Comparison of ENCODE assay signal across 1 cellular context in the genomic region with DNA sequence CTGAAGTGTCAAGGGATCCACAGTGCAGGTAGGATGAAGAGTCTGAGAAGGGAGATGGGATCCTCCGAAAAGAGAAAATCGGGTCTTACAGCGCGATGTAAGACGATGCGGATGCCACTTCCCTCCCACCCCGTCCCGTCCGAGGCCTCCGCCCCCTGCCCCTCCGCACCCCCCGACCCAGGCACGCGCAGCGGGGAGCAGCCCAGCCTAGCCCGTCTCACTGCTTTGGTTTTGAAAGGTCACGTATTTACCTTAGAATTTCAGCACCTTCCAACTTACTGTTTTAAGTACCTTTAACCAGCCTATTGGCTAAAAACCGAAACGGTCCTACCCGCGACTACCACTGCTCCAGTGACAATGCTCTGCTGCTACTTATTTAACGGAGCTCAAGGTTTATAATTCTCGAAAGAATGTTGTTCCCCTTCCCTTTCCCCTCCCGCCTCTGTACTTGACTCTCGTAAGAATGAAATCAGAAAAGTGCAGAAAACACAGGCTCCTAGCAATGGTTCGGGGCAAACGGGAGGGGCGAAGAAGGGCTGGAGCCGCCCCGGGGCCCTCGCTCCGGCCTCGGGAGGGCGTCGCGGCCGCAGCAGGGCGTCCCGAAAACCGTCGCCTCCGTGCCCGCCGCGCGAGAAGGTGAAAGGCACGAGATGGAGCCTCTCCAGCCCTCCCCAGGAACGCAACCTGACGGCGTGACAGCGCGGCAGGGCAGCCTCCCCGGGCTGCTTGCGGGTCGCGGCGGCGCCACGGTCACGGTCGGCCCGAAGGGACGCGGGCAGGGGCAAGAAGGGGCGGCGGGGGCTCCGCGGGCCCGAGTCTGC.
A peak's percentile ranks its signal among the peaks of the same experiment; 100 is the strongest.
TF ChIP-seq lines count a peak whose summit lies in the region.

No MANE protein-coding gene starts in this region.

TF ChIP-seq in HepG2, 621 proteins besides CTCF, POLR2A, EP300 and RAD21 (continued from another document and continues in another):
- TF ChIP-seq IKZF4 (CRISPR knock-in tag; IDR thresholded peaks at IDR 0.05; ENCODE audit: borderline replicate concordance, low read depth, not compliant biosample characterization) = no peak
- TF ChIP-seq, protein P1, sequence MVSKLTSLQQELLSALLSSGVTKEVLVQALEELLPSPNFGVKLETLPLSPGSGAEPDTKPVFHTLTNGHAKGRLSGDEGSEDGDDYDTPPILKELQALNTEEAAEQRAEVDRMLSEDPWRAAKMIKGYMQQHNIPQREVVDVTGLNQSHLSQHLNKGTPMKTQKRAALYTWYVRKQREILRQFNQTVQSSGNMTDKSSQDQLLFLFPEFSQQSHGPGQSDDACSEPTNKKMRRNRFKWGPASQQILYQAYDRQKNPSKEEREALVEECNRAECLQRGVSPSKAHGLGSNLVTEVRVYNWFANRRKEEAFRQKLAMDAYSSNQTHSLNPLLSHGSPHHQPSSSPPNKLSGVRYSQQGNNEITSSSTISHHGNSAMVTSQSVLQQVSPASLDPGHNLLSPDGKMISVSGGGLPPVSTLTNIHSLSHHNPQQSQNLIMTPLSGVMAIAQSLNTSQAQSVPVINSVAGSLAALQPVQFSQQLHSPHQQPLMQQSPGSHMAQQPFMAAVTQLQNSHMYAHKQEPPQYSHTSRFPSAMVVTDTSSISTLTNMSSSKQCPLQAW (CRISPR knock-in tag; IDR thresholded peaks at IDR 0.05) = no peak
- TF ChIP-seq, protein P2, sequence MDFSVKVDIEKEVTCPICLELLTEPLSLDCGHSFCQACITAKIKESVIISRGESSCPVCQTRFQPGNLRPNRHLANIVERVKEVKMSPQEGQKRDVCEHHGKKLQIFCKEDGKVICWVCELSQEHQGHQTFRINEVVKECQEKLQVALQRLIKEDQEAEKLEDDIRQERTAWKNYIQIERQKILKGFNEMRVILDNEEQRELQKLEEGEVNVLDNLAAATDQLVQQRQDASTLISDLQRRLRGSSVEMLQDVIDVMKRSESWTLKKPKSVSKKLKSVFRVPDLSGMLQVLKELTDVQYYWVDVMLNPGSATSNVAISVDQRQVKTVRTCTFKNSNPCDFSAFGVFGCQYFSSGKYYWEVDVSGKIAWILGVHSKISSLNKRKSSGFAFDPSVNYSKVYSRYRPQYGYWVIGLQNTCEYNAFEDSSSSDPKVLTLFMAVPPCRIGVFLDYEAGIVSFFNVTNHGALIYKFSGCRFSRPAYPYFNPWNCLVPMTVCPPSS (IDR thresholded peaks at IDR 0.05) = no peak
- TF ChIP-seq, protein P3, sequence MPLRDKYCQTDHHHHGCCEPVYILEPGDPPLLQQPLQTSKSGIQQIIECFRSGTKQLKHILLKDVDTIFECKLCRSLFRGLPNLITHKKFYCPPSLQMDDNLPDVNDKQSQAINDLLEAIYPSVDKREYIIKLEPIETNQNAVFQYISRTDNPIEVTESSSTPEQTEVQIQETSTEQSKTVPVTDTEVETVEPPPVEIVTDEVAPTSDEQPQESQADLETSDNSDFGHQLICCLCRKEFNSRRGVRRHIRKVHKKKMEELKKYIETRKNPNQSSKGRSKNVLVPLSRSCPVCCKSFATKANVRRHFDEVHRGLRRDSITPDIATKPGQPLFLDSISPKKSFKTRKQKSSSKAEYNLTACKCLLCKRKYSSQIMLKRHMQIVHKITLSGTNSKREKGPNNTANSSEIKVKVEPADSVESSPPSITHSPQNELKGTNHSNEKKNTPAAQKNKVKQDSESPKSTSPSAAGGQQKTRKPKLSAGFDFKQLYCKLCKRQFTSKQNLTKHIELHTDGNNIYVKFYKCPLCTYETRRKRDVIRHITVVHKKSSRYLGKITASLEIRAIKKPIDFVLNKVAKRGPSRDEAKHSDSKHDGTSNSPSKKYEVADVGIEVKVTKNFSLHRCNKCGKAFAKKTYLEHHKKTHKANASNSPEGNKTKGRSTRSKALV (CRISPR knock-in tag; IDR thresholded peaks at IDR 0.05) = 0 out of 2 replicates have a peak, but pooled peaks have one; percentile 6
- TF ChIP-seq ZNF432 (CRISPR knock-in tag; IDR thresholded peaks at IDR 0.05; ENCODE audit: borderline replicate concordance) = no peak
- no peak for TF ChIP-seq PCBP2 (optimal IDR thresholded peaks at IDR 0.05; ENCODE audit: low read depth, low read length, poor library complexity, severe bottlenecking)
- TF ChIP-seq, protein P4, sequence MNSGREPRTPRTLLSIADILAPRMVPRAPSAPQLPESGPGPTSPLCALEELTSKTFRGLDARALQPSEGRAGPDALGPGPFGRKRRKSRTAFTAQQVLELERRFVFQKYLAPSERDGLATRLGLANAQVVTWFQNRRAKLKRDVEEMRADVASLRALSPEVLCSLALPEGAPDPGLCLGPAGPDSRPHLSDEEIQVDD (CRISPR knock-in tag; IDR thresholded peaks at IDR 0.05; ENCODE audit: borderline replicate concordance) = no peak
- TF ChIP-seq TRIM24 (CRISPR knock-in tag; IDR thresholded peaks at IDR 0.05) = no peak
- no peak for TF ChIP-seq RARA (CRISPR knock-in tag; IDR thresholded peaks at IDR 0.05)
- peak; percentile 61 for TF ChIP-seq AGO2 (optimal IDR thresholded peaks at IDR 0.05; ENCODE audit: low read depth, low read length)
- no peak for TF ChIP-seq ZNF460 (CRISPR knock-in tag; IDR thresholded peaks at IDR 0.05; ENCODE audit: borderline replicate concordance)
- TF ChIP-seq, protein P5, sequence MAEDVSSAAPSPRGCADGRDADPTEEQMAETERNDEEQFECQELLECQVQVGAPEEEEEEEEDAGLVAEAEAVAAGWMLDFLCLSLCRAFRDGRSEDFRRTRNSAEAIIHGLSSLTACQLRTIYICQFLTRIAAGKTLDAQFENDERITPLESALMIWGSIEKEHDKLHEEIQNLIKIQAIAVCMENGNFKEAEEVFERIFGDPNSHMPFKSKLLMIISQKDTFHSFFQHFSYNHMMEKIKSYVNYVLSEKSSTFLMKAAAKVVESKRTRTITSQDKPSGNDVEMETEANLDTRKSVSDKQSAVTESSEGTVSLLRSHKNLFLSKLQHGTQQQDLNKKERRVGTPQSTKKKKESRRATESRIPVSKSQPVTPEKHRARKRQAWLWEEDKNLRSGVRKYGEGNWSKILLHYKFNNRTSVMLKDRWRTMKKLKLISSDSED (CRISPR knock-in tag; IDR thresholded peaks at IDR 0.05) = no peak
- no peak for TF ChIP-seq SOX6 (IDR thresholded peaks at IDR 0.05)
- peak; percentile 23; the same call in 1 of the 2 replicates for TF ChIP-seq SOX6 (CRISPR knock-in tag; IDR thresholded peaks at IDR 0.05)
- no peak for TF ChIP-seq ZNF644 (CRISPR knock-in tag; IDR thresholded peaks at IDR 0.05; ENCODE audit: low read depth)
- no peak; the same call in 1 of the 2 replicates for TF ChIP-seq IRX3 (CRISPR knock-in tag; IDR thresholded peaks at IDR 0.05; ENCODE audit: borderline replicate concordance, low read depth)
- no peak for TF ChIP-seq ZNF101 (CRISPR knock-in tag; IDR thresholded peaks at IDR 0.05; ENCODE audit: borderline replicate concordance, low read depth)
- no peak for TF ChIP-seq ZSCAN9 (CRISPR knock-in tag; IDR thresholded peaks at IDR 0.05; ENCODE audit: borderline replicate concordance)
- peak; percentile 12; the same call in 1 of the 2 replicates for TF ChIP-seq ZNF768 (CRISPR knock-in tag; IDR thresholded peaks at IDR 0.05)
- no peak for TF ChIP-seq ZNF251 (CRISPR knock-in tag; IDR thresholded peaks at IDR 0.05)
- TF ChIP-seq, protein P6, sequence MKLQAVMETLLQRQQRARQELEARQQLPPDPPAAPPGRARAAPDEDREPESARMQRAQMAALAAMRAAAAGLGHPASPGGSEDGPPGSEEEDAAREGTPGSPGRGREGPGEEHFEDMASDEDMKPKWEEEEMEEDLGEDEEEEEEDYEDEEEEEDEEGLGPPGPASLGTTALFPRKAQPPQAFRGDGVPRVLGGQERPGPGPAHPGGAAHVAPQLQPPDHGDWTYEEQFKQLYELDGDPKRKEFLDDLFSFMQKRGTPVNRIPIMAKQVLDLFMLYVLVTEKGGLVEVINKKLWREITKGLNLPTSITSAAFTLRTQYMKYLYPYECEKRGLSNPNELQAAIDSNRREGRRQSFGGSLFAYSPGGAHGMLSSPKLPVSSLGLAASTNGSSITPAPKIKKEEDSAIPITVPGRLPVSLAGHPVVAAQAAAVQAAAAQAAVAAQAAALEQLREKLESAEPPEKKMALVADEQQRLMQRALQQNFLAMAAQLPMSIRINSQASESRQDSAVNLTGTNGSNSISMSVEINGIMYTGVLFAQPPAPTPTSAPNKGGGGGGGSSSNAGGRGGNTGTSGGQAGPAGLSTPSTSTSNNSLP (IDR thresholded peaks at IDR 0.05; ENCODE audit: low read depth, low read length) = no peak
- TF ChIP-seq SATB2 (CRISPR knock-in tag; IDR thresholded peaks at IDR 0.05) = no peak
- TF ChIP-seq MIER2 (CRISPR knock-in tag; IDR thresholded peaks at IDR 0.05) = no peak
- no peak for TF ChIP-seq ZFP36L1 (CRISPR knock-in tag; IDR thresholded peaks at IDR 0.05)
- TF ChIP-seq, protein P7, sequence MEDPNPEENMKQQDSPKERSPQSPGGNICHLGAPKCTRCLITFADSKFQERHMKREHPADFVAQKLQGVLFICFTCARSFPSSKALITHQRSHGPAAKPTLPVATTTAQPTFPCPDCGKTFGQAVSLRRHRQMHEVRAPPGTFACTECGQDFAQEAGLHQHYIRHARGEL (CRISPR knock-in tag; IDR thresholded peaks at IDR 0.05) = no peak
- TF ChIP-seq, protein P8, sequence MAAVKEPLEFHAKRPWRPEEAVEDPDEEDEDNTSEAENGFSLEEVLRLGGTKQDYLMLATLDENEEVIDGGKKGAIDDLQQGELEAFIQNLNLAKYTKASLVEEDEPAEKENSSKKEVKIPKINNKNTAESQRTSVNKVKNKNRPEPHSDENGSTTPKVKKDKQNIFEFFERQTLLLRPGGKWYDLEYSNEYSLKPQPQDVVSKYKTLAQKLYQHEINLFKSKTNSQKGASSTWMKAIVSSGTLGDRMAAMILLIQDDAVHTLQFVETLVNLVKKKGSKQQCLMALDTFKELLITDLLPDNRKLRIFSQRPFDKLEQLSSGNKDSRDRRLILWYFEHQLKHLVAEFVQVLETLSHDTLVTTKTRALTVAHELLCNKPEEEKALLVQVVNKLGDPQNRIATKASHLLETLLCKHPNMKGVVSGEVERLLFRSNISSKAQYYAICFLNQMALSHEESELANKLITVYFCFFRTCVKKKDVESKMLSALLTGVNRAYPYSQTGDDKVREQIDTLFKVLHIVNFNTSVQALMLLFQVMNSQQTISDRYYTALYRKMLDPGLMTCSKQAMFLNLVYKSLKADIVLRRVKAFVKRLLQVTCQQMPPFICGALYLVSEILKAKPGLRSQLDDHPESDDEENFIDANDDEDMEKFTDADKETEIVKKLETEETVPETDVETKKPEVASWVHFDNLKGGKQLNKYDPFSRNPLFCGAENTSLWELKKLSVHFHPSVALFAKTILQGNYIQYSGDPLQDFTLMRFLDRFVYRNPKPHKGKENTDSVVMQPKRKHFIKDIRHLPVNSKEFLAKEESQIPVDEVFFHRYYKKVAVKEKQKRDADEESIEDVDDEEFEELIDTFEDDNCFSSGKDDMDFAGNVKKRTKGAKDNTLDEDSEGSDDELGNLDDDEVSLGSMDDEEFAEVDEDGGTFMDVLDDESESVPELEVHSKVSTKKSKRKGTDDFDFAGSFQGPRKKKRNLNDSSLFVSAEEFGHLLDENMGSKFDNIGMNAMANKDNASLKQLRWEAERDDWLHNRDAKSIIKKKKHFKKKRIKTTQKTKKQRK (IDR thresholded peaks at IDR 0.05; ENCODE audit: low read length) = no peak
- TF ChIP-seq BRD4 (CRISPR knock-in tag; IDR thresholded peaks at IDR 0.05) = no peak
- no peak for TF ChIP-seq TARDBP (CRISPR knock-in tag; IDR thresholded peaks at IDR 0.05)
- TF ChIP-seq, protein P9, sequence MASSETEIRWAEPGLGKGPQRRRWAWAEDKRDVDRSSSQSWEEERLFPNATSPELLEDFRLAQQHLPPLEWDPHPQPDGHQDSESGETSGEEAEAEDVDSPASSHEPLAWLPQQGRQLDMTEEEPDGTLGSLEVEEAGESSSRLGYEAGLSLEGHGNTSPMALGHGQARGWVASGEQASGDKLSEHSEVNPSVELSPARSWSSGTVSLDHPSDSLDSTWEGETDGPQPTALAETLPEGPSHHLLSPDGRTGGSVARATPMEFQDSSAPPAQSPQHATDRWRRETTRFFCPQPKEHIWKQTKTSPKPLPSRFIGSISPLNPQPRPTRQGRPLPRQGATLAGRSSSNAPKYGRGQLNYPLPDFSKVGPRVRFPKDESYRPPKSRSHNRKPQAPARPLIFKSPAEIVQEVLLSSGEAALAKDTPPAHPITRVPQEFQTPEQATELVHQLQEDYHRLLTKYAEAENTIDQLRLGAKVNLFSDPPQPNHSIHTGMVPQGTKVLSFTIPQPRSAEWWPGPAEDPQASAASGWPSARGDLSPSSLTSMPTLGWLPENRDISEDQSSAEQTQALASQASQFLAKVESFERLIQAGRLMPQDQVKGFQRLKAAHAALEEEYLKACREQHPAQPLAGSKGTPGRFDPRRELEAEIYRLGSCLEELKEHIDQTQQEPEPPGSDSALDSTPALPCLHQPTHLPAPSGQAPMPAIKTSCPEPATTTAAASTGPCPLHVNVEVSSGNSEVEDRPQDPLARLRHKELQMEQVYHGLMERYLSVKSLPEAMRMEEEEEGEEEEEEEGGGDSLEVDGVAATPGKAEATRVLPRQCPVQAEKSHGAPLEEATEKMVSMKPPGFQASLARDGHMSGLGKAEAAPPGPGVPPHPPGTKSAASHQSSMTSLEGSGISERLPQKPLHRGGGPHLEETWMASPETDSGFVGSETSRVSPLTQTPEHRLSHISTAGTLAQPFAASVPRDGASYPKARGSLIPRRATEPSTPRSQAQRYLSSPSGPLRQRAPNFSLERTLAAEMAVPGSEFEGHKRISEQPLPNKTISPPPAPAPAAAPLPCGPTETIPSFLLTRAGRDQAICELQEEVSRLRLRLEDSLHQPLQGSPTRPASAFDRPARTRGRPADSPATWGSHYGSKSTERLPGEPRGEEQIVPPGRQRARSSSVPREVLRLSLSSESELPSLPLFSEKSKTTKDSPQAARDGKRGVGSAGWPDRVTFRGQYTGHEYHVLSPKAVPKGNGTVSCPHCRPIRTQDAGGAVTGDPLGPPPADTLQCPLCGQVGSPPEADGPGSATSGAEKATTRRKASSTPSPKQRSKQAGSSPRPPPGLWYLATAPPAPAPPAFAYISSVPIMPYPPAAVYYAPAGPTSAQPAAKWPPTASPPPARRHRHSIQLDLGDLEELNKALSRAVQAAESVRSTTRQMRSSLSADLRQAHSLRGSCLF (CRISPR knock-in tag; IDR thresholded peaks at IDR 0.05; ENCODE audit: borderline replicate concordance) = no peak
- no peak for TF ChIP-seq SP2 (CRISPR knock-in tag; IDR thresholded peaks at IDR 0.05)
- TF ChIP-seq ZFP1 (CRISPR knock-in tag; IDR thresholded peaks at IDR 0.05) = 0 out of 2 replicates have a peak, but pooled peaks have one; percentile 17
- no peak; the same call in 1 of the 2 replicates for TF ChIP-seq SAFB2 (CRISPR knock-in tag; IDR thresholded peaks at IDR 0.05; ENCODE audit: borderline replicate concordance, low read depth)
- TF ChIP-seq HNRNPUL1 (IDR thresholded peaks at IDR 0.05; ENCODE audit: low read depth, low read length) = no peak
- no peak for TF ChIP-seq PPARG (CRISPR knock-in tag; conservative IDR thresholded peaks at IDR 0.05)
- TF ChIP-seq NR2F2 (IDR thresholded peaks at IDR 0.05; ENCODE audit: borderline replicate concordance, low read depth) = no peak
- no peak for TF ChIP-seq PAWR (CRISPR knock-in tag; IDR thresholded peaks at IDR 0.05; ENCODE audit: borderline replicate concordance)
- TF ChIP-seq, protein P10, sequence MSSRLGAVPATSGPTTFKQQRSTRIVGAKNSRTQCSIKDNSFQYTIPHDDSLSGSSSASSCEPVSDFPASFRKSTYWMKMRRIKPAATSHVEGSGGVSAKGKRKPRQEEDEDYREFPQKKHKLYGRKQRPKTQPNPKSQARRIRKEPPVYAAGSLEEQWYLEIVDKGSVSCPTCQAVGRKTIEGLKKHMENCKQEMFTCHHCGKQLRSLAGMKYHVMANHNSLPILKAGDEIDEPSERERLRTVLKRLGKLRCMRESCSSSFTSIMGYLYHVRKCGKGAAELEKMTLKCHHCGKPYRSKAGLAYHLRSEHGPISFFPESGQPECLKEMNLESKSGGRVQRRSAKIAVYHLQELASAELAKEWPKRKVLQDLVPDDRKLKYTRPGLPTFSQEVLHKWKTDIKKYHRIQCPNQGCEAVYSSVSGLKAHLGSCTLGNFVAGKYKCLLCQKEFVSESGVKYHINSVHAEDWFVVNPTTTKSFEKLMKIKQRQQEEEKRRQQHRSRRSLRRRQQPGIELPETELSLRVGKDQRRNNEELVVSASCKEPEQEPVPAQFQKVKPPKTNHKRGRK (CRISPR knock-in tag; IDR thresholded peaks at IDR 0.05) = no peak
